In genomic region chr10:69056536-69057260, GRCh38 we compare ENCODE assay signal across 2 cellular contexts.
TF ChIP-seq lines count a peak whose summit lies in the region.

No MANE protein-coding gene starts in this region.

TF ChIP-seq in A549, 52 proteins besides CTCF, POLR2A, EP300 and RAD21 (continued from another document):
- no peak for TF ChIP-seq USF2 (IDR thresholded peaks at IDR 0.05)
- no peak for TF ChIP-seq RCOR1 (IDR thresholded peaks at IDR 0.05; ENCODE audit: low read depth, low read length)
- TF ChIP-seq SREBF2 (IDR thresholded peaks at IDR 0.05) = no peak
- no peak for TF ChIP-seq CHD2 (IDR thresholded peaks at IDR 0.05; ENCODE audit: low read length, partially characterized antibody)
- TF ChIP-seq E2F6 (IDR thresholded peaks at IDR 0.05; ENCODE audit: borderline replicate concordance, low read depth) = no peak
- no peak for TF ChIP-seq ZSCAN20 (CRISPR knock-in tag; IDR thresholded peaks at IDR 0.05)

TF ChIP-seq in GM23338, 12 proteins besides CTCF, POLR2A, EP300 and RAD21:
- TF ChIP-seq ZNF462 (CRISPR knock-in tag; IDR thresholded peaks at IDR 0.05) (no peak), JUNB (IDR thresholded peaks at IDR 0.05; ENCODE audit: unreplicated experiment) (no peak), CREB1 (CRISPR knock-in tag; IDR thresholded peaks at IDR 0.05; ENCODE audit: low read depth) (no peak), EZH2phosphoT487 (IDR thresholded peaks at IDR 0.05; ENCODE audit: unreplicated experiment) (no peak), REST (IDR thresholded peaks at IDR 0.05; ENCODE audit: unreplicated experiment) (no peak), EZH2 (IDR thresholded peaks at IDR 0.05; ENCODE audit: low read depth, unreplicated experiment) (no peak), STAT1 (IDR thresholded peaks at IDR 0.05; ENCODE audit: unreplicated experiment) (no peak), ZNF114 (CRISPR knock-in tag; IDR thresholded peaks at IDR 0.05) (no peak), ZNF331 (CRISPR knock-in tag; IDR thresholded peaks at IDR 0.05; ENCODE audit: low read depth) (no peak), POLR2AphosphoS5 (IDR thresholded peaks at IDR 0.05; ENCODE audit: low read depth) (no peak), NANOG (IDR thresholded peaks at IDR 0.05; ENCODE audit: borderline replicate concordance) (no peak)
TF ChIP-seq in GM23338: peak in this region for 0.
